Comparison of ENCODE assay signal across 18 cellular contexts in genomic region chr6:123418101-123418500, GRCh38.
DNase-seq lines count a peak whose midpoint lies in the region; ATAC-seq and TF ChIP-seq lines count a peak whose summit lies in the region.
"Had no signal": no experiment of that assay in that cellular context is flagged by ENCODE, and none has a peak within 500 bp of the region (broad histone marks: within the 10 kb centered on the region; RNA-seq: fewer than 3 reads in every experiment).

No MANE protein-coding gene starts in this region.

- TF ChIP-seq EP300 in tibial nerve (IDR thresholded peaks at IDR 0.05) = no peak

- H3K36me3 ChIP-seq in left ventricle myocardium inferior (no peaks in the 10 kb centered on the region), Panc1 (ENCODE audit: control insufficient read depth, insufficient read depth, low read length) (no peaks in the 10 kb centered on the region), tibial nerve (no peaks in the 10 kb centered on the region)
- H3K36me3 ChIP-seq: SJCRH30 had no signal

- no peak for TF ChIP-seq POLR2A in tibial nerve (IDR thresholded peaks at IDR 0.05)

- peak overlapping the region; percentile 38 for H3K27ac ChIP-seq in left ventricle myocardium inferior (replicated peaks)
- peak overlapping the region; percentile 13; the same call in 1 of the 2 replicates for H3K27ac ChIP-seq in Panc1 (ENCODE audit: low read length)
- H3K27ac ChIP-seq in tibial nerve = no peak overlapping the region
- H3K27ac ChIP-seq: A549, RWPE1, SJCRH30 had no signal

- H3K9me3 ChIP-seq in left ventricle myocardium inferior (replicated peaks) (no peaks in the 10 kb centered on the region), Panc1 (ENCODE audit: control insufficient read depth, insufficient read depth, low read depth, low read length) (no peaks in the 10 kb centered on the region), tibial nerve (no peaks in the 10 kb centered on the region)
- H3K9me3 ChIP-seq: A549, SJCRH30 had no signal

- TF ChIP-seq CTCF in left ventricle myocardium inferior (IDR thresholded peaks at IDR 0.05; ENCODE audit: borderline replicate concordance) = no peak
- no peak for TF ChIP-seq CTCF in Panc1 (IDR thresholded peaks at IDR 0.05)
- TF ChIP-seq CTCF in tibial nerve (IDR thresholded peaks at IDR 0.05) = no peak

- no peaks in the 10 kb centered on the region for H3K27me3 ChIP-seq in left ventricle myocardium inferior (ENCODE audit: low read depth)
- H3K27me3 ChIP-seq in Panc1 (ENCODE audit: control insufficient read depth, insufficient read depth, low read length) = peaks cover under 1% of the 10 kb centered on the region; the same call in 1 of the 2 replicates
- H3K27me3 ChIP-seq in tibial nerve = no peaks in the 10 kb centered on the region
- H3K27me3 ChIP-seq: SJCRH30 had no signal

- intact Hi-C loops in left ventricle myocardium inferior (cut with micrococcal nuclease) (loop anchor here (5.0 kb wide), 1 partner anchor 294 kb away; no protein-coding TSS in a partner anchor), Right ventricle myocardium inferior (cut with DNase I) (no loop called here), Panc1 (cut with micrococcal nuclease; ENCODE audit: unreplicated experiment) (loop anchor here (5.0 to 10.0 kb wide), 2 partner anchors 1379 to 1437 kb away; no protein-coding TSS in a partner anchor)

- POLR2A ChIA-PET in Panc1 (lab: Charles Lee) = no interaction called here

- H3K4me1 ChIP-seq in left ventricle myocardium inferior (peaks cover 27% of the 10 kb centered on the region), Panc1 (ENCODE audit: control insufficient read depth, insufficient read depth, low read length) (no peaks in the 10 kb centered on the region), tibial nerve (peaks cover 0 to 24% (median 0%) of the 10 kb centered on the region in 4 donors)
- H3K4me1 ChIP-seq: A549, SJCRH30 had no signal

- CTCF ChIA-PET in Panc1 (lab: Charles Lee) = interaction anchor here (2.6 kb wide), 1 partner anchor 297 kb away, joined by 9 read pairs; no protein-coding TSS in a partner anchor

- no TSS peak for BruUV-seq in Panc1 (replicated peaks; lab: Mats Ljungman, UMichigan)

- in situ Hi-C loops in Panc1 (cut with HindIII; ENCODE audit: low pct_unique_long_range_greater_than_20kb, low sequenced_read_pairs) = no loop called here

- H3K4me3 ChIP-seq in left ventricle myocardium inferior = peak overlapping the region; percentile 26
- H3K4me3 ChIP-seq in Panc1 (ENCODE audit: low read depth in 2 of 2, low read length in 2 of 2) = no peak overlapping the region
- H3K4me3 ChIP-seq in tibial nerve = no peak overlapping the region
- H3K4me3 ChIP-seq: A549, K562, SJCRH30 had no signal

- DNase-seq in left ventricle myocardium inferior (no peak), Right ventricle myocardium inferior (ENCODE audit: missing footprints) (no peak), Panc1 (ENCODE audit: low read depth, low spot score) (no peak), myocyte (ENCODE audit: low read depth) (peak; percentile 35), tibial nerve (ENCODE audit: low spot score in 2 of 2) (no peak)
- DNase-seq: Calu3; CD8-positive, alpha-beta T cell; GF-D8; NCI-H2081; NCI-H510A; NCI-H82; PC-3 had no signal

- ATAC-seq in Right ventricle myocardium inferior = no peak
- no peak for ATAC-seq in Panc1
- no peak for ATAC-seq in GM21381 (IDR thresholded peaks at IDR 0.05; ENCODE audit: unreplicated experiment)
- no peak for ATAC-seq in HG03196 (IDR thresholded peaks at IDR 0.05; ENCODE audit: unreplicated experiment)
- ATAC-seq: A549; CD8-positive, alpha-beta T cell; K562; PC-3 had no signal

- WGBS in tibial nerve, 2 donors = 53 to 54% methylated on average over 3 of the region's 3 CpGs

Comparison
In these comparisons a context has a peak if more than half of its experiments do, and no peak if none do; other contexts are left out.
1. H3K27ac ChIP-seq: peak in left ventricle myocardium inferior (single experiment) and Panc1 (single experiment); none in tibial nerve (0 of 4).